ENCODE assay signal across 20 cellular contexts in genomic region chr19:29537181-29537580, GRCh38. TPM values are rescaled to one million over a fixed set of nuclear protein-coding genes. Genes with fewer than 3 reads are reported as not detected.
DNase-seq lines count a peak whose midpoint lies in the region; ATAC-seq and TF ChIP-seq lines count a peak whose summit lies in the region.
"Had no signal": no experiment of that assay in that cellular context is flagged by ENCODE, and none has a peak within 500 bp of the region (broad histone marks: within the 10 kb centered on the region; RNA-seq: fewer than 3 reads in every experiment).

No MANE protein-coding gene starts in this region.

- no peak overlapping the region for H2BK5ac ChIP-seq in H9 (ENCODE audit: insufficient read length, low read length)

- H3K27me3 ChIP-seq in H9 (ENCODE audit: insufficient read depth, low read length) (no peaks in the 10 kb centered on the region; the same call in 1 of the 2 replicates), neural cell (ENCODE audit: insufficient read depth, low read depth, low read length) (no peaks in the 10 kb centered on the region), spleen (replicated peaks in 1 of 7) (peaks cover 0 to 73% (median 10%) of the 10 kb centered on the region in 7 donors)

- H3F3A ChIP-seq in neural cell (ENCODE audit: insufficient read depth, low read length, poor library complexity, severe bottlenecking): no peaks in the 10 kb centered on the region

- no peak overlapping the region for H3K4me3 Mint-ChIP-seq in activated CD8-positive, alpha-beta memory T cell treated with anti-CD3 and anti-CD28 coated beads, Interleukin-2, amount 10 ng/mL, durations not matched to agents 7 days and 5 days
- H3K4me3 Mint-ChIP-seq in H9: no peak overlapping the region
- no peak overlapping the region for H3K4me3 Mint-ChIP-seq in T-helper 17 cell
- H3K4me3 Mint-ChIP-seq: CD14-positive monocyte; CD8-positive, alpha-beta T cell had no signal

- H3K9me2 ChIP-seq in neural cell (ENCODE audit: insufficient read depth, low read length): no peaks in the 10 kb centered on the region

- H3K23ac ChIP-seq in H9 (ENCODE audit: insufficient read length, low read depth, low read length): no peak overlapping the region

- H2BK120ac ChIP-seq in H9 (ENCODE audit: low read depth, low read length, poor library complexity, severe bottlenecking): no peak overlapping the region

- no peak overlapping the region for H3K4ac ChIP-seq in H9 (ENCODE audit: low read depth, low read length)

- H3T11ph ChIP-seq in H9 (ENCODE audit: low read length): no peak overlapping the region

- H2AFZ ChIP-seq in H9 (ENCODE audit: low read length) (no peak overlapping the region), neural cell (ENCODE audit: low read depth, low read length) (no peak overlapping the region)

- no CpG with 5 or more reads among the region's 7 CpGs for WGBS in H9 (ENCODE audit: extremely low coverage, insufficient read length, low lambda C conversion rate)
- WGBS in spleen, 5 donors: 67 to 73% (median 70%) methylated on average over 7 of the region's 7 CpGs

- H3K36me3 ChIP-seq in neural cell (ENCODE audit: insufficient read depth, low read length) (no peaks in the 10 kb centered on the region), spleen (no peaks in the 10 kb centered on the region)
- H3K36me3 ChIP-seq: HAP-1 had no signal

- no peak for ATAC-seq in activated CD8-positive, alpha-beta memory T cell treated with anti-CD3 and anti-CD28 coated beads, Interleukin-2, amount 10 ng/mL, durations not matched to agents 7 days and 5 days
- ATAC-seq in T-helper 17 cell: no peak
- ATAC-seq: CD8-positive, alpha-beta T cell had no signal

- no peaks in the 10 kb centered on the region for H3K23me2 ChIP-seq in H9 (ENCODE audit: insufficient read length, low read depth, low read length, poor library complexity, severe bottlenecking)

- peak overlapping the region; percentile 41 for H3K4me3 ChIP-seq in neural cell (ENCODE audit: low read length)
- no peak overlapping the region for H3K4me3 ChIP-seq in spleen
- H3K4me3 ChIP-seq: HAP-1 had no signal

- no peak for TF ChIP-seq POLR2A in spleen (IDR thresholded peaks at IDR 0.05)

- H3K27ac Mint-ChIP-seq in activated CD8-positive, alpha-beta memory T cell treated with anti-CD3 and anti-CD28 coated beads, Interleukin-2, amount 10 ng/mL, durations not matched to agents 7 days and 5 days: no peak overlapping the region
- H3K27ac Mint-ChIP-seq in H9 (no peak overlapping the region), T-helper 17 cell (no peak overlapping the region)
- H3K27ac Mint-ChIP-seq: CD14-positive monocyte; CD8-positive, alpha-beta T cell had no signal

- H3K4me2 ChIP-seq in H9 (ENCODE audit: insufficient read depth, insufficient read length, low read length) (no peak overlapping the region), neural cell (ENCODE audit: low read length) (no peak overlapping the region)

- H3K18ac ChIP-seq in H9 (ENCODE audit: insufficient read length, low read depth, low read length): no peak overlapping the region

- H4K5ac ChIP-seq in H9 (ENCODE audit: insufficient read length, low read depth, low read length): no peak overlapping the region

- H3K4me1 ChIP-seq in H9 (ENCODE audit: insufficient read depth, low read length) (no peaks in the 10 kb centered on the region), spleen (no peaks in the 10 kb centered on the region)
- H3K4me1 ChIP-seq: HAP-1 had no signal

- TF ChIP-seq CTCF in H9 (conservative IDR thresholded peaks at IDR 0.05) (no peak), neural cell (IDR thresholded peaks at IDR 0.05; ENCODE audit: poor library complexity, severe bottlenecking) (no peak), spleen (IDR thresholded peaks at IDR 0.05 in 8 of 11, conservative IDR thresholded peaks at IDR 0.05 in 3 of 11) (no peak)

- peak; percentile 27 for DNase-seq in activated CD8-positive, alpha-beta memory T cell treated with anti-CD3 and anti-CD28 coated beads, Interleukin-2, amount 10 ng/mL, durations not matched to agents 7 days and 5 days
- no peak for DNase-seq in activated CD8-positive, alpha-beta memory T cell treated with anti-CD3 and anti-CD28 coated beads, Interleukin-2, amount 50 U/mL, for 4 hours
- DNase-seq in H9: peak; percentile 12
- DNase-seq in spleen: peak; percentile 52
- DNase-seq in T-helper 17 cell: no peak
- DNase-seq in stimulated activated CD4-positive, alpha-beta T cell treated with anti-CD3 and anti-CD28 coated beads, Interleukin-12 subunit alpha, Interleukin-12 subunit beta, amount 100 ng/mL, for 4 hours: no peak
- no peak for DNase-seq in cerebellum (ENCODE audit: low spot score)
- DNase-seq: COR-L47, DMS153, DMS79 treated with DMSO at 0.1 percent for 48 hours, EL, GOT3 had no signal

- H4K8ac ChIP-seq in H9 (replicated peaks; ENCODE audit: insufficient read length, low read depth, low read length): no peak overlapping the region

- intact Hi-C loops in spleen (cut with DNase I; ENCODE audit: low total_unique reads): no loop called here

- H3K9ac ChIP-seq in H9 (ENCODE audit: extremely low read depth, insufficient read length, low read length) (no peak overlapping the region), neural cell (ENCODE audit: low read length) (no peak overlapping the region)

- H3K27ac ChIP-seq in H9 (ENCODE audit: insufficient read length, low read depth, low read length): no peak overlapping the region
- H3K27ac ChIP-seq in neural cell (ENCODE audit: low read length): peak overlapping the region; percentile 44
- H3K27ac ChIP-seq in spleen: no peak overlapping the region
- H3K27ac ChIP-seq: 22Rv1 had no signal

- H4K20me1 ChIP-seq in H9 (ENCODE audit: control insufficient read depth, insufficient read depth, insufficient read length): no peaks in the 10 kb centered on the region
- H4K20me1 ChIP-seq in neural cell (ENCODE audit: insufficient read depth): no peaks in the 10 kb centered on the region

- H3K9me3 ChIP-seq in H9 (ENCODE audit: control insufficient read depth, low read depth, low read length) (no peaks in the 10 kb centered on the region), neural cell (ENCODE audit: low read length) (no peaks in the 10 kb centered on the region), spleen (peaks cover 0 to 5% (median 0%) of the 10 kb centered on the region in 8 donors), T-helper 17 cell (ENCODE audit: control insufficient read depth, low read length, poor library complexity, severe bottlenecking) (no peaks in the 10 kb centered on the region)
- H3K9me3 ChIP-seq: HAP-1 had no signal

- H3K79me1 ChIP-seq in H9 (ENCODE audit: insufficient read depth, low read depth, low read length, poor library complexity, severe bottlenecking): no peaks in the 10 kb centered on the region

- no peak overlapping the region for H3K56ac ChIP-seq in H9 (ENCODE audit: insufficient read length, low read depth, low read length)

- CTCF ChIA-PET in activated CD8-positive, alpha-beta memory T cell treated with anti-CD3 and anti-CD28 coated beads, Interleukin-2, amount 10 ng/mL, durations not matched to agents 7 days and 5 days (lab: Charles Lee): interaction anchor here (1.3 kb wide), 1 partner anchor 9 kb away, joined by 4 read pairs; no protein-coding TSS in a partner anchor

- no peak for TF ChIP-seq EP300 in neural cell (conservative IDR thresholded peaks at IDR 0.05; ENCODE audit: poor library complexity, severe bottlenecking)

- no peak overlapping the region for H2BK15ac ChIP-seq in H9 (ENCODE audit: low read depth, low read length)

- no peaks in the 10 kb centered on the region for H3K36me3 Mint-ChIP-seq in activated CD8-positive, alpha-beta memory T cell treated with anti-CD3 and anti-CD28 coated beads, Interleukin-2, amount 10 ng/mL, durations not matched to agents 7 days and 5 days
- H3K36me3 Mint-ChIP-seq in H9 (ENCODE audit: insufficient read depth in 1 of 3, low read depth in 3 of 3) (no peaks in the 10 kb centered on the region), T-helper 17 cell (ENCODE audit: low read depth) (peaks cover 3% of the 10 kb centered on the region)
- H3K36me3 Mint-ChIP-seq: CD14-positive monocyte; CD8-positive, alpha-beta T cell had no signal

- H3K4me1 Mint-ChIP-seq in activated CD8-positive, alpha-beta memory T cell treated with anti-CD3 and anti-CD28 coated beads, Interleukin-2, amount 10 ng/mL, durations not matched to agents 7 days and 5 days: no peaks in the 10 kb centered on the region
- H3K4me1 Mint-ChIP-seq in H9: peaks cover 15 to 19% of the 10 kb centered on the region in 2 experiments; a peak in 3 of 4 replicates
- H3K4me1 Mint-ChIP-seq in T-helper 17 cell: no peaks in the 10 kb centered on the region
- H3K4me1 Mint-ChIP-seq: CD14-positive monocyte had no signal

- no peaks in the 10 kb centered on the region for H3K9me3 Mint-ChIP-seq in activated CD8-positive, alpha-beta memory T cell treated with anti-CD3 and anti-CD28 coated beads, Interleukin-2, amount 10 ng/mL, durations not matched to agents 7 days and 5 days (ENCODE audit: low read depth)
- H3K9me3 Mint-ChIP-seq in H9: no peaks in the 10 kb centered on the region; a peak in 1 of 5 replicates
- H3K9me3 Mint-ChIP-seq: CD8-positive, alpha-beta T cell had no signal

- H2AK5ac ChIP-seq in H9 (ENCODE audit: insufficient read length, low read length): no peak overlapping the region

- no peak overlapping the region for H3K14ac ChIP-seq in H9 (ENCODE audit: insufficient read depth, low read length)

- TF ChIP-seq RAD21 in neural cell (conservative IDR thresholded peaks at IDR 0.05): no peak

- H4K91ac ChIP-seq in H9 (ENCODE audit: insufficient read length, low read depth, low read length): no peak overlapping the region

- H2BK20ac ChIP-seq in H9 (ENCODE audit: low read depth, low read length, poor library complexity, severe bottlenecking): no peak overlapping the region

- no peak overlapping the region for H2BK12ac ChIP-seq in H9 (ENCODE audit: insufficient read length, low read depth, low read length)

- peaks cover 11% of the 10 kb centered on the region for H3K27me3 Mint-ChIP-seq in activated CD8-positive, alpha-beta memory T cell treated with anti-CD3 and anti-CD28 coated beads, Interleukin-2, amount 10 ng/mL, durations not matched to agents 7 days and 5 days
- peaks cover 62% of the 10 kb centered on the region for H3K27me3 Mint-ChIP-seq in H9 (ENCODE audit: low read depth)
- peaks cover 39% of the 10 kb centered on the region for H3K27me3 Mint-ChIP-seq in T-helper 17 cell

- H3K79me2 ChIP-seq in H9 (ENCODE audit: insufficient read depth, low read length) (no peaks in the 10 kb centered on the region), neural cell (replicated peaks; ENCODE audit: insufficient read depth, low read length) (no peaks in the 10 kb centered on the region)

TF ChIP-seq in neural cell, 6 proteins besides CTCF, POLR2A, EP300 and RAD21 (continues in another document):
- TF ChIP-seq EZH2 (IDR thresholded peaks at IDR 0.05; ENCODE audit: borderline replicate concordance, insufficient read depth, low read length, poor library complexity, severe bottlenecking): no peak

RNA-seq across cellular contexts. Expression of gene VSTM2B, which starts 11.4 kb away (rescaled TPM):
- not detected for total RNA-seq in activated CD8-positive, alpha-beta memory T cell treated with anti-CD3 and anti-CD28 coated beads, Interleukin-2, amount 10 ng/mL, durations not matched to agents 7 days and 5 days
- total RNA-seq in H9 (2021) (0.29 and 0.31 TPM in 2 replicates), spleen (not detected), T-helper 17 cell (not detected), cerebellum (2.6 TPM)
- polyA plus RNA-seq in neural cell (24.4 and 32.1 TPM in 2 replicates), spleen (not detected)
- 8.5 and 11.9 TPM in 2 replicates for polyA minus RNA-seq in neural cell
- total RNA-seq: A673; CD8-positive, alpha-beta T cell; HT-29 had no signal
- polyA plus RNA-seq: BJ, CD14-positive monocyte had no signal

Comparison
In these comparisons a context has a peak if more than half of its experiments do, and no peak if none do; other contexts are left out.
1. DNase-seq: peak in activated CD8-positive, alpha-beta memory T cell treated with anti-CD3 and anti-CD28 coated beads, Interleukin-2, amount 10 ng/mL, durations not matched to agents 7 days and 5 days (single experiment), H9 (single experiment) and spleen (single experiment); none in activated CD8-positive, alpha-beta memory T cell treated with anti-CD3 and anti-CD28 coated beads, Interleukin-2, amount 50 U/mL, for 4 hours (single experiment), T-helper 17 cell (0 of 3), stimulated activated CD4-positive, alpha-beta T cell treated with anti-CD3 and anti-CD28 coated beads, Interleukin-12 subunit alpha, Interleukin-12 subunit beta, amount 100 ng/mL, for 4 hours (single experiment) and cerebellum (single experiment).